In genomic region chr12:49060237-49061156, GRCh38 we compare ENCODE assay signal across 8 cellular contexts.
DNase-seq lines count a peak whose midpoint lies in the region; ATAC-seq lines count a peak whose summit lies in the region.

Gene KMT2D (minus strand): TSS chr12:49060794. CDS start chr12:49055324, 5,470 bp downstream.

- peak; percentile 74 for DNase-seq in NK-92 treated with Interleukin-12 subunit alpha and Interleukin-12 subunit beta, amount 100 ng/mL, for 24 hours (lab: John Stamatoyannopoulos, UW)
- no peak for DNase-seq in NK-92 (lab: John Stamatoyannopoulos, UW; ENCODE audit: unreplicated experiment)
- DNase-seq in NCI-H510A treated with DMSO at 0.1 percent for 48 hours (lab: John Stamatoyannopoulos, UW) = peak; percentile 93
- peak; percentile 87 to 92 for DNase-seq in activated CD4-positive, alpha-beta T cell treated with anti-CD3 and anti-CD28 coated beads for 4 hours
- DNase-seq in stimulated activated CD4-positive, alpha-beta T cell treated with anti-CD3 and anti-CD28 coated beads, Interleukin-1b, Interleukin-23, amount 100 ng/mL, for 24 hours (ENCODE audit: low read depth in 4 of 4, low spot score in 1 of 4) = peak; percentile 65 to 89 (median 78)

- no peaks in the 10 kb centered on the region for H3K27me3 ChIP-seq in layer of hippocampus (ENCODE audit: control insufficient read depth, insufficient read depth, low read length)

- ATAC-seq in HG03342 (IDR thresholded peaks at IDR 0.05; ENCODE audit: unreplicated experiment) = peak; percentile 54

- H3K27ac ChIP-seq in cingulate gyrus (ENCODE audit: low read depth, low read length) (peak within 1 kb of the TSS; percentile 95), layer of hippocampus (ENCODE audit: low read depth, low read length) (peak within 1 kb of the TSS; percentile 96)
